19 cellular contexts compared by ENCODE assay signal in genomic region chr16:55256412-55257016, GRCh38.
"Had no signal": no experiment of that assay in that cellular context is flagged by ENCODE, and none has a peak within 500 bp of the region (broad histone marks: within the 10 kb centered on the region; RNA-seq: fewer than 3 reads in every experiment).

No MANE protein-coding gene starts in this region.

- H3K36me3 ChIP-seq: colonic mucosa, heart left ventricle, left ventricle myocardium inferior, lower lobe of right lung, neutrophil, suprapubic skin, thyroid gland had no signal

- H3K4me2 ChIP-seq: smooth muscle cell had no signal

- H3K4me3 Mint-ChIP-seq: memory B cell; naive thymus-derived CD8-positive, alpha-beta T cell; type B pancreatic cell had no signal

- H3K4me1 Mint-ChIP-seq: memory B cell; naive thymus-derived CD8-positive, alpha-beta T cell had no signal

- DNase-seq: colonic mucosa; dermis blood vessel endothelial cell; erythroblast; foreskin melanocyte; heart left ventricle; hypothalamus; left ventricle myocardium inferior; lower lobe of right lung; naive thymus-derived CD8-positive, alpha-beta T cell; posterior cingulate gyrus; right cardiac atrium; stimulated activated CD4-positive, alpha-beta T cell treated with anti-CD3 and anti-CD28 coated beads, Interleukin-2, amount 100 ng/mL, for 48 hours; stimulated activated naive CD8-positive, alpha-beta T cell treated with anti-CD3 and anti-CD28 coated beads, Interleukin-15, Interleukin-2, amounts not matched to agents 100 U/mL and 50 U/mL, for 24 hours; thyroid gland had no signal

- H3K27ac ChIP-seq: colonic mucosa, heart left ventricle, left ventricle myocardium inferior, lower lobe of right lung, neutrophil, suprapubic skin, thyroid gland had no signal

- H3K36me3 Mint-ChIP-seq: memory B cell, type B pancreatic cell had no signal

- ATAC-seq: heart left ventricle; naive thymus-derived CD8-positive, alpha-beta T cell; right cardiac atrium; stimulated activated naive CD8-positive, alpha-beta T cell treated with anti-CD3 and anti-CD28 coated beads, Interleukin-15, Interleukin-2, amounts not matched to agents 100 U/mL and 50 U/mL, for 24 hours had no signal

- H3K4me1 ChIP-seq: colonic mucosa, heart left ventricle, left ventricle myocardium inferior, lower lobe of right lung, thyroid gland had no signal

- H3K27me3 ChIP-seq: colonic mucosa, heart left ventricle, suprapubic skin, thyroid gland had no signal

- H3K27ac Mint-ChIP-seq: memory B cell; naive thymus-derived CD8-positive, alpha-beta T cell; type B pancreatic cell had no signal

- H3K9me3 ChIP-seq: colonic mucosa, lower lobe of right lung, neutrophil, suprapubic skin, thyroid gland had no signal

- H3K4me3 ChIP-seq: colonic mucosa, heart left ventricle, left ventricle myocardium inferior, lower lobe of right lung, smooth muscle cell, suprapubic skin, thyroid gland had no signal
